In genomic region chr7:568681-569035, GRCh38 we compare ENCODE assay signal across 18 cellular contexts. TPM values are rescaled to one million over a fixed set of nuclear protein-coding genes. Genes with fewer than 3 reads are reported as not detected.
DNase-seq lines count a peak whose midpoint lies in the region; ATAC-seq and TF ChIP-seq lines count a peak whose summit lies in the region.
"Had no signal": no experiment of that assay in that cellular context is flagged by ENCODE, and none has a peak within 500 bp of the region (broad histone marks: within the 10 kb centered on the region; RNA-seq: fewer than 3 reads in every experiment).

No MANE protein-coding gene starts in this region.

- peaks cover 6% of the 10 kb centered on the region for H3K27me3 Mint-ChIP-seq in nephron (ENCODE audit: low read depth)
- H3K27me3 Mint-ChIP-seq: stimulated activated naive CD8-positive, alpha-beta T cell treated with anti-CD3 and anti-CD28 coated beads, Interleukin-15, Interleukin-2, amounts not matched to agents 100 ng/mL and 50 ng/mL, for 24 hours had no signal

- peak overlapping the region in 1 of 3 experiments; percentile 67 for H3K4me3 Mint-ChIP-seq in nephron
- H3K4me3 Mint-ChIP-seq: natural killer cell; stimulated activated naive CD8-positive, alpha-beta T cell treated with anti-CD3 and anti-CD28 coated beads, Interleukin-15, Interleukin-2, amounts not matched to agents 100 ng/mL and 50 ng/mL, for 24 hours had no signal

- peak overlapping the region; percentile 82 to 85 (median 83) for H3K27ac Mint-ChIP-seq in nephron
- H3K27ac Mint-ChIP-seq: natural killer cell; stimulated activated naive CD8-positive, alpha-beta T cell treated with anti-CD3 and anti-CD28 coated beads, Interleukin-15, Interleukin-2, amounts not matched to agents 100 ng/mL and 50 ng/mL, for 24 hours had no signal

- no peak overlapping the region for H3K4me3 ChIP-seq in foreskin fibroblast (ENCODE audit: low read depth in 1 of 2, low read length in 2 of 2)
- H3K4me3 ChIP-seq: gastroesophageal sphincter, upper lobe of right lung had no signal

- H3K9me3 Mint-ChIP-seq in nephron, result no peaks in the 10 kb centered on the region
- H3K9me3 Mint-ChIP-seq: natural killer cell; stimulated activated naive CD8-positive, alpha-beta T cell treated with anti-CD3 and anti-CD28 coated beads, Interleukin-15, Interleukin-2, amounts not matched to agents 100 ng/mL and 50 ng/mL, for 24 hours had no signal

- DNase-seq in AG08396 (ENCODE audit: low spot score), result peak; percentile 73
- peak; percentile 42 for DNase-seq in LHCN-M2 (ENCODE audit: low read depth)
- DNase-seq in foreskin fibroblast, result peak; percentile 18 to 65
- no peak for DNase-seq in HT-29 (ENCODE audit: low spot score)
- no peak for DNase-seq in NCI-H1436 treated with DMSO at 0.1 percent for 48 hours (lab: John Stamatoyannopoulos, UW)
- DNase-seq: activated effector memory CD4-positive, alpha-beta T cell treated with Interleukin-2 at 50 U/mL for 16 hours; amygdala; EL; mammary epithelial cell; natural killer cell; NCI-H2029; upper lobe of right lung had no signal

- TF ChIP-seq CTCF in foreskin fibroblast (IDR thresholded peaks at IDR 0.05; ENCODE audit: low read depth, low read length) (no peak), nephron (IDR thresholded peaks at IDR 0.05; ENCODE audit: unreplicated experiment in 3 of 3) (no peak)

- no peak for ATAC-seq in GM19452 (IDR thresholded peaks at IDR 0.05; ENCODE audit: unreplicated experiment)
- ATAC-seq in GM18868 (IDR thresholded peaks at IDR 0.05; ENCODE audit: unreplicated experiment), result no peak
- ATAC-seq: activated CD4-positive, CD25-positive, alpha-beta regulatory T cell treated with anti-CD3 and anti-CD28 coated beads, Interleukin-2, amount 50 U/mL, for 24 hours; gastroesophageal sphincter; natural killer cell had no signal

- peaks cover 55% of the 10 kb centered on the region for H3K4me1 Mint-ChIP-seq in nephron
- H3K4me1 Mint-ChIP-seq: natural killer cell had no signal

- H3K36me3 Mint-ChIP-seq in nephron (ENCODE audit: low read depth), result no peaks in the 10 kb centered on the region
- H3K36me3 Mint-ChIP-seq: natural killer cell had no signal

RNA-seq across cellular contexts. Expression of gene PDGFA, which starts 49.0 kb away (rescaled TPM):
- 33.7 and 37.0 TPM in 2 replicates for total RNA-seq in LHCN-M2 (2014; rRNA removed)
- polyA plus RNA-seq in LHCN-M2 (2012), result 40.0 TPM
- 15.8 and 17.3 TPM in 2 replicates for total RNA-seq in HT-29 (2014; rRNA removed; shearing (Covaris generic))

Comparison
In these comparisons a context has a peak if more than half of its experiments do, and no peak if none do; other contexts are left out.
1. DNase-seq: peak in AG08396 (single experiment), LHCN-M2 (single experiment) and foreskin fibroblast (2 of 2); none in HT-29 (single experiment) and NCI-H1436 treated with DMSO at 0.1 percent for 48 hours (single experiment).